Comparison of ENCODE assay signal across 25 cellular contexts in the genomic region with DNA sequence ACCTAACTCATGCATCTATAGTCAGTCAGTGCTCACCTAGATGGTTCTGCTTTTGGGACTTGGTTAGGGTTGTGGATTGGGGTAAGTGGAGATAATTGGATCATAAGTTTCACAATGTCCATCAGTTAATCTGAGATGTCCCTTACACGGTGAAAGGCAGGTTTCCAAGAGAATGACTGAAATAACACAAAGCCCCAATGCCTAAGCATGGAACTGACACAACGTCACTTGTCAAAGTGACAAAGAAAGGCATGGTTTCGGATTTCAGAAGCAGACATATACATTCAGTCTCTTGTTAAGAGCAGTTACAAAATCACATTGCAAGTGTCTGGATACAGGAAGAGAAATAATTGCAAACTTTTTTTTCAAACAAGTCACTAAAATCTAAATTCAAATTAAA.
"Had no signal": no experiment of that assay in that cellular context is flagged by ENCODE, and none has a peak within 500 bp of the region (broad histone marks: within the 10 kb centered on the region; RNA-seq: fewer than 3 reads in every experiment).

No MANE protein-coding gene starts in this region.

- ATAC-seq: gastroesophageal sphincter; lower lobe of right lung; stimulated activated naive B cell treated with anti-CD40 and anti-IgM and Interleukin-4, amounts not matched to agents 10 μg/mL and 1 μg/mL and 100 μg/mL, for 72 hours; stimulated activated naive CD8-positive, alpha-beta T cell treated with anti-CD3 and anti-CD28 coated beads, Interleukin-15, amount 100 ng/mL, for 72 hours; upper lobe of right lung had no signal

- H3K4me1 Mint-ChIP-seq: immature natural killer cell; memory B cell; naive B cell; stimulated activated naive B cell treated with anti-CD40 and anti-IgM and Interleukin-4, amounts not matched to agents 10 μg/mL and 1 μg/mL and 100 μg/mL, for 72 hours; stimulated activated naive CD8-positive, alpha-beta T cell treated with anti-CD3 and anti-CD28 coated beads, Interleukin-15, amount 100 ng/mL, for 72 hours had no signal

- H3K27me3 ChIP-seq: esophagus squamous epithelium, gastroesophageal sphincter, neutrophil, right atrium auricular region, sigmoid colon, testis, tibial nerve, upper lobe of right lung, vagina had no signal

- FAIRE-seq: keratinocyte had no signal

- H3K9me3 Mint-ChIP-seq: memory B cell, nephron had no signal

- DNase-seq: dermis blood vessel endothelial cell; esophagus squamous epithelium; foreskin fibroblast; glutamatergic neuron; immature natural killer cell; left ventricle myocardium inferior; lower lobe of right lung; midbrain; naive B cell; sigmoid colon; stimulated activated CD4-positive, alpha-beta T cell treated with anti-CD3 and anti-CD28 coated beads, Interleukin-2, amount 100 ng/mL, for 24 hours; stimulated activated CD4-positive, alpha-beta T cell treated with anti-CD3 and anti-CD28 coated beads, Interleukin-4, amount 100 ng/mL, for 4 hours; stimulated activated naive B cell treated with anti-CD40 and anti-IgM and Interleukin-4, amounts not matched to agents 10 μg/mL and 1 μg/mL and 100 μg/mL, for 72 hours; stimulated activated naive CD8-positive, alpha-beta T cell treated with anti-CD3 and anti-CD28 coated beads, Interleukin-15, amount 100 ng/mL, for 72 hours; testis; upper lobe of right lung had no signal

- H3K9me3 ChIP-seq: esophagus squamous epithelium, gastroesophageal sphincter, left ventricle myocardium inferior, lower lobe of right lung, neutrophil, right atrium auricular region, sigmoid colon, testis, tibial nerve, upper lobe of right lung, vagina had no signal

- H3K27ac Mint-ChIP-seq: immature natural killer cell; memory B cell; naive B cell; nephron; stimulated activated naive B cell treated with anti-CD40 and anti-IgM and Interleukin-4, amounts not matched to agents 10 μg/mL and 1 μg/mL and 100 μg/mL, for 72 hours; stimulated activated naive CD8-positive, alpha-beta T cell treated with anti-CD3 and anti-CD28 coated beads, Interleukin-15, amount 100 ng/mL, for 72 hours had no signal

- H3K4me1 ChIP-seq: esophagus squamous epithelium, gastroesophageal sphincter, left ventricle myocardium inferior, lower lobe of right lung, right atrium auricular region, sigmoid colon, testis, tibial nerve, upper lobe of right lung, vagina had no signal

- H3K4me3 ChIP-seq: esophagus squamous epithelium, gastroesophageal sphincter, left ventricle myocardium inferior, lower lobe of right lung, right atrium auricular region, sigmoid colon, skin epidermis, testis, tibial nerve, upper lobe of right lung, vagina had no signal

- H3K27me3 Mint-ChIP-seq: memory B cell; naive B cell; stimulated activated naive B cell treated with anti-CD40 and anti-IgM and Interleukin-4, amounts not matched to agents 10 μg/mL and 1 μg/mL and 100 μg/mL, for 72 hours; stimulated activated naive CD8-positive, alpha-beta T cell treated with anti-CD3 and anti-CD28 coated beads, Interleukin-15, amount 100 ng/mL, for 72 hours had no signal

- H3K4me3 Mint-ChIP-seq: immature natural killer cell; memory B cell; naive B cell; nephron; stimulated activated naive B cell treated with anti-CD40 and anti-IgM and Interleukin-4, amounts not matched to agents 10 μg/mL and 1 μg/mL and 100 μg/mL, for 72 hours; stimulated activated naive CD8-positive, alpha-beta T cell treated with anti-CD3 and anti-CD28 coated beads, Interleukin-15, amount 100 ng/mL, for 72 hours had no signal

- H3K36me3 ChIP-seq: esophagus squamous epithelium, gastroesophageal sphincter, left ventricle myocardium inferior, lower lobe of right lung, neutrophil, right atrium auricular region, sigmoid colon, tibial nerve, upper lobe of right lung, vagina had no signal

- H3K27ac ChIP-seq: esophagus squamous epithelium, gastroesophageal sphincter, left ventricle myocardium inferior, lower lobe of right lung, neutrophil, right atrium auricular region, sigmoid colon, skin epidermis, testis, tibial nerve, upper lobe of right lung, vagina had no signal

- H3K36me3 Mint-ChIP-seq: immature natural killer cell; memory B cell; naive B cell; stimulated activated naive B cell treated with anti-CD40 and anti-IgM and Interleukin-4, amounts not matched to agents 10 μg/mL and 1 μg/mL and 100 μg/mL, for 72 hours had no signal
